In genomic region chr1:183278736-183279591, GRCh38 we compare ENCODE assay signal across 8 cellular contexts.
A peak's percentile ranks its signal among the peaks of the same experiment; 100 is the strongest.
DNase-seq lines count a peak whose midpoint lies in the region; ATAC-seq and TF ChIP-seq lines count a peak whose summit lies in the region.

No MANE protein-coding gene starts in this region.

- no peak for TF ChIP-seq POLR2A in NB4 (IDR thresholded peaks at IDR 0.05; ENCODE audit: extremely low read depth, insufficient read length)

- H3K4me1 ChIP-seq in endocrine pancreas (ENCODE audit: control insufficient read depth, insufficient read depth, low read length) (no peaks in the 10 kb centered on the region), neuronal stem cell (ENCODE audit: control insufficient read depth in 2 of 2, insufficient read depth in 1 of 2, low read depth in 1 of 2, low read length in 2 of 2) (peaks cover 4 to 9% of the 10 kb centered on the region in 2 donors)

- no peak overlapping the region for H4K8ac ChIP-seq in neuronal stem cell (ENCODE audit: low read depth, low read length)

- no peaks in the 10 kb centered on the region for H3K36me3 ChIP-seq in endocrine pancreas (ENCODE audit: control insufficient read depth, insufficient read depth, low read length)
- no peaks in the 10 kb centered on the region for H3K36me3 ChIP-seq in neuronal stem cell (replicated peaks in 1 of 2; ENCODE audit: control insufficient read depth in 2 of 2, insufficient read depth in 2 of 2, low read length in 2 of 2)

- peak overlapping the region; percentile 76 for H2AK5ac ChIP-seq in neuronal stem cell (ENCODE audit: low read depth, low read length)

- no peaks in the 10 kb centered on the region for H3K79me1 ChIP-seq in neuronal stem cell (ENCODE audit: low read depth, low read length)

- H3K4ac ChIP-seq in neuronal stem cell (ENCODE audit: low read length): no peak overlapping the region

- H2BK120ac ChIP-seq in neuronal stem cell (ENCODE audit: low read depth, low read length): no peak overlapping the region

- H3K9me3 ChIP-seq in endocrine pancreas (ENCODE audit: control insufficient read depth, low read length) (no peaks in the 10 kb centered on the region), neuronal stem cell (replicated peaks in 1 of 2; ENCODE audit: control insufficient read depth in 2 of 2, insufficient read depth in 1 of 2, low read depth in 1 of 2, low read length in 2 of 2) (no peaks in the 10 kb centered on the region)

- no peak overlapping the region for H3K4me2 ChIP-seq in neuronal stem cell (ENCODE audit: insufficient read depth, low read length, poor library complexity, severe bottlenecking)

- H3K27me3 ChIP-seq in endocrine pancreas (ENCODE audit: control insufficient read depth, insufficient read depth, low read length): no peaks in the 10 kb centered on the region
- no peaks in the 10 kb centered on the region for H3K27me3 ChIP-seq in neuronal stem cell (ENCODE audit: control insufficient read depth in 3 of 3, insufficient read depth in 3 of 3, low read depth in 1 of 3, low read length in 3 of 3)

- WGBS in neuronal stem cell (ENCODE audit: extremely low coverage in 2 of 2, insufficient read length in 2 of 2, insufficient replicate concordance in 1 of 2), 2 donors: no CpG with 5 or more reads among the region's 12 CpGs

- peak; percentile 98 for DNase-seq in EH (ENCODE audit: low read depth)
- peak; percentile 78 for DNase-seq in NB4 (ENCODE audit: low read depth)
- DNase-seq in neuronal stem cell (ENCODE audit: low spot score): no peak
- no peak for DNase-seq in ecto neural progenitor cell (ENCODE audit: low spot score)
- DNase-seq in NCI-H2196 (lab: John Stamatoyannopoulos, UW; ENCODE audit: unreplicated experiment): no peak

- H3K27ac ChIP-seq in neuronal stem cell (replicated peaks; ENCODE audit: low read length): no peak overlapping the region

- TF ChIP-seq CTCF in NB4 (IDR thresholded peaks at IDR 0.05; ENCODE audit: low read depth, low read length): no peak

- peak overlapping the region; percentile 25 for H2BK15ac ChIP-seq in neuronal stem cell (ENCODE audit: low read length)

- H3K4me3 ChIP-seq in NB4 (ENCODE audit: low read depth, low read length) (no peak overlapping the region), endocrine pancreas (ENCODE audit: control insufficient read depth, insufficient read depth, low read length) (no peak overlapping the region), neuronal stem cell (ENCODE audit: low read length in 2 of 2) (no peak overlapping the region)

- no peak overlapping the region for H2BK5ac ChIP-seq in neuronal stem cell (ENCODE audit: low read length)

- H3K23ac ChIP-seq in neuronal stem cell (ENCODE audit: low read depth, low read length, poor library complexity): no peak overlapping the region

- H3K18ac ChIP-seq in neuronal stem cell (ENCODE audit: low read length): peak overlapping the region; percentile 75

- H3K9ac ChIP-seq in endocrine pancreas (ENCODE audit: control insufficient read depth, insufficient read depth, low read length) (peak overlapping the region; percentile 4), neuronal stem cell (ENCODE audit: low read depth, low read length, poor library complexity) (peak overlapping the region; percentile 51)

- peak overlapping the region; percentile 71 for H2AFZ ChIP-seq in neuronal stem cell (ENCODE audit: low read length)

- H4K91ac ChIP-seq in neuronal stem cell (ENCODE audit: low read depth, low read length, poor library complexity): no peak overlapping the region

- ATAC-seq in GM21390 (IDR thresholded peaks at IDR 0.05; ENCODE audit: unreplicated experiment): no peak
- no peak for ATAC-seq in HG03139 (IDR thresholded peaks at IDR 0.05; ENCODE audit: unreplicated experiment)

- H3K14ac ChIP-seq in neuronal stem cell (ENCODE audit: low read length): no peak overlapping the region

- no peak overlapping the region for H2BK12ac ChIP-seq in neuronal stem cell (ENCODE audit: low read length)

Comparison
In these comparisons a context has a peak if more than half of its experiments do, and no peak if none do; other contexts are left out.
1. DNase-seq: peak in EH (single experiment) and NB4 (single experiment); none in neuronal stem cell (single experiment), ecto neural progenitor cell (single experiment) and NCI-H2196 (single experiment).